1 cellular context compared by ENCODE assay signal in genomic region chr3:46977811-46978195, GRCh38.
TF ChIP-seq lines count a peak whose summit lies in the region.

No MANE protein-coding gene starts in this region.

TF ChIP-seq in HepG2, 621 proteins besides CTCF, POLR2A, EP300 and RAD21:
- TF ChIP-seq ERF (CRISPR knock-in tag; IDR thresholded peaks at IDR 0.05) (no peak), FOXK1 (CRISPR knock-in tag; IDR thresholded peaks at IDR 0.05; ENCODE audit: borderline replicate concordance, low read depth) (no peak), MEF2D (CRISPR knock-in tag; IDR thresholded peaks at IDR 0.05) (no peak), ZNF253 (CRISPR knock-in tag; IDR thresholded peaks at IDR 0.05; ENCODE audit: borderline replicate concordance) (no peak), SETDB1 (CRISPR knock-in tag; IDR thresholded peaks at IDR 0.05; ENCODE audit: borderline replicate concordance) (no peak), FOXP1 (IDR thresholded peaks at IDR 0.05) (no peak), FOXP1 (CRISPR knock-in tag; IDR thresholded peaks at IDR 0.05) (no peak), SP1 (IDR thresholded peaks at IDR 0.05) (no peak), SP1 (CRISPR knock-in tag; IDR thresholded peaks at IDR 0.05) (no peak), TOPORS (CRISPR knock-in tag; IDR thresholded peaks at IDR 0.05) (no peak), TFAP4 (IDR thresholded peaks at IDR 0.05; ENCODE audit: borderline replicate concordance, low read depth) (no peak), BORCS8-MEF2B (CRISPR knock-in tag; IDR thresholded peaks at IDR 0.05) (no peak), CCAR2 (optimal IDR thresholded peaks at IDR 0.05; ENCODE audit: low read depth, low read length) (no peak), KLF12 (CRISPR knock-in tag; IDR thresholded peaks at IDR 0.05; ENCODE audit: borderline replicate concordance) (no peak), ISL2 (CRISPR knock-in tag; IDR thresholded peaks at IDR 0.05) (no peak), HNF4A (CRISPR knock-in tag; IDR thresholded peaks at IDR 0.05) (no peak)
- TF ChIP-seq, protein P1, sequence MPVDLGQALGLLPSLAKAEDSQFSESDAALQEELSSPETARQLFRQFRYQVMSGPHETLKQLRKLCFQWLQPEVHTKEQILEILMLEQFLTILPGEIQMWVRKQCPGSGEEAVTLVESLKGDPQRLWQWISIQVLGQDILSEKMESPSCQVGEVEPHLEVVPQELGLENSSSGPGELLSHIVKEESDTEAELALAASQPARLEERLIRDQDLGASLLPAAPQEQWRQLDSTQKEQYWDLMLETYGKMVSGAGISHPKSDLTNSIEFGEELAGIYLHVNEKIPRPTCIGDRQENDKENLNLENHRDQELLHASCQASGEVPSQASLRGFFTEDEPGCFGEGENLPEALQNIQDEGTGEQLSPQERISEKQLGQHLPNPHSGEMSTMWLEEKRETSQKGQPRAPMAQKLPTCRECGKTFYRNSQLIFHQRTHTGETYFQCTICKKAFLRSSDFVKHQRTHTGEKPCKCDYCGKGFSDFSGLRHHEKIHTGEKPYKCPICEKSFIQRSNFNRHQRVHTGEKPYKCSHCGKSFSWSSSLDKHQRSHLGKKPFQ (CRISPR knock-in tag; IDR thresholded peaks at IDR 0.05; ENCODE audit: insufficient replicate concordance): no peak
- TF ChIP-seq, protein P2, sequence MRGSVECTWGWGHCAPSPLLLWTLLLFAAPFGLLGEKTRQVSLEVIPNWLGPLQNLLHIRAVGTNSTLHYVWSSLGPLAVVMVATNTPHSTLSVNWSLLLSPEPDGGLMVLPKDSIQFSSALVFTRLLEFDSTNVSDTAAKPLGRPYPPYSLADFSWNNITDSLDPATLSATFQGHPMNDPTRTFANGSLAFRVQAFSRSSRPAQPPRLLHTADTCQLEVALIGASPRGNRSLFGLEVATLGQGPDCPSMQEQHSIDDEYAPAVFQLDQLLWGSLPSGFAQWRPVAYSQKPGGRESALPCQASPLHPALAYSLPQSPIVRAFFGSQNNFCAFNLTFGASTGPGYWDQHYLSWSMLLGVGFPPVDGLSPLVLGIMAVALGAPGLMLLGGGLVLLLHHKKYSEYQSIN (CRISPR knock-in tag; IDR thresholded peaks at IDR 0.05; ENCODE audit: borderline replicate concordance): no peak
TF ChIP-seq in HepG2: peak in this region for 0.
